ENCODE assay signal across 1 cellular context in the genomic region with DNA sequence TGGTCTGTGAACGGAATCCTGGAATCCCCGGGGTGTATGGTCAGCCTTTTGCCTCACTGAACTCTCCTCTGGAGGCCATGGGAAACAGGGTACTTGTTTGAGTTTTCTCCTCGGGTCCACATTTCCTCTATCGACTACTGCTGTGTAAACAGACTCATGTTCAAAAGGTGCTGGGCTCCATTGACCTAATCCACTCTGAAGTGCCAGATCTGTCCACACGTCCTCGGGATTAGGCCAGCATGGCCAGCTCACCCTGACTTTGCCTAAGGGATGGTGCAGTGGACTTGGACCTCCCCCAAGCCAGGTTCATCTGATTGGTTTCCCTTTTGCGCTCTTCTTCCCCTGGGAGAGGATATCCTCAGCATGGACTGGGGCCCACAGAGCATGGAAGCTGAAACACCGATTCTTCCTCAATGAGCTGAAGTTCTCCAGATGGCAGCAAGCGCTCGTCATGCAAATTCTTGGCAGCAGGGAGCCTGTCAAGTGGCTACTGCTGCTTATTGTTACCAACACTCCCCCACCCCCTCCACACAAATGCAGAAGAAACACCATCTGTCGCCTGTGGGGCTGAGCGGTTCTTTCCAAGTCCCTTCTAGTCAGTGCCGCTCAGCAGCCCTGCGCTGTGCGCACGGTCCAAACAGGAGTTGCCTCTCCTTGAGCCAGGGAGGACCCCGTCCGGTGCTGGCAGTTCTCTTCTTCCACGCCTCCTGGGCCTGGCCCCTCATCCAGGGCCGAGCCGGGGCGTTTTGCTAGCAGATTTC.
TF ChIP-seq lines count a peak whose summit lies in the region.

No MANE protein-coding gene starts in this region.

TF ChIP-seq in HepG2, 621 proteins besides CTCF, POLR2A, EP300 and RAD21 (continued from another document and continues in another):
- TF ChIP-seq, protein P1, sequence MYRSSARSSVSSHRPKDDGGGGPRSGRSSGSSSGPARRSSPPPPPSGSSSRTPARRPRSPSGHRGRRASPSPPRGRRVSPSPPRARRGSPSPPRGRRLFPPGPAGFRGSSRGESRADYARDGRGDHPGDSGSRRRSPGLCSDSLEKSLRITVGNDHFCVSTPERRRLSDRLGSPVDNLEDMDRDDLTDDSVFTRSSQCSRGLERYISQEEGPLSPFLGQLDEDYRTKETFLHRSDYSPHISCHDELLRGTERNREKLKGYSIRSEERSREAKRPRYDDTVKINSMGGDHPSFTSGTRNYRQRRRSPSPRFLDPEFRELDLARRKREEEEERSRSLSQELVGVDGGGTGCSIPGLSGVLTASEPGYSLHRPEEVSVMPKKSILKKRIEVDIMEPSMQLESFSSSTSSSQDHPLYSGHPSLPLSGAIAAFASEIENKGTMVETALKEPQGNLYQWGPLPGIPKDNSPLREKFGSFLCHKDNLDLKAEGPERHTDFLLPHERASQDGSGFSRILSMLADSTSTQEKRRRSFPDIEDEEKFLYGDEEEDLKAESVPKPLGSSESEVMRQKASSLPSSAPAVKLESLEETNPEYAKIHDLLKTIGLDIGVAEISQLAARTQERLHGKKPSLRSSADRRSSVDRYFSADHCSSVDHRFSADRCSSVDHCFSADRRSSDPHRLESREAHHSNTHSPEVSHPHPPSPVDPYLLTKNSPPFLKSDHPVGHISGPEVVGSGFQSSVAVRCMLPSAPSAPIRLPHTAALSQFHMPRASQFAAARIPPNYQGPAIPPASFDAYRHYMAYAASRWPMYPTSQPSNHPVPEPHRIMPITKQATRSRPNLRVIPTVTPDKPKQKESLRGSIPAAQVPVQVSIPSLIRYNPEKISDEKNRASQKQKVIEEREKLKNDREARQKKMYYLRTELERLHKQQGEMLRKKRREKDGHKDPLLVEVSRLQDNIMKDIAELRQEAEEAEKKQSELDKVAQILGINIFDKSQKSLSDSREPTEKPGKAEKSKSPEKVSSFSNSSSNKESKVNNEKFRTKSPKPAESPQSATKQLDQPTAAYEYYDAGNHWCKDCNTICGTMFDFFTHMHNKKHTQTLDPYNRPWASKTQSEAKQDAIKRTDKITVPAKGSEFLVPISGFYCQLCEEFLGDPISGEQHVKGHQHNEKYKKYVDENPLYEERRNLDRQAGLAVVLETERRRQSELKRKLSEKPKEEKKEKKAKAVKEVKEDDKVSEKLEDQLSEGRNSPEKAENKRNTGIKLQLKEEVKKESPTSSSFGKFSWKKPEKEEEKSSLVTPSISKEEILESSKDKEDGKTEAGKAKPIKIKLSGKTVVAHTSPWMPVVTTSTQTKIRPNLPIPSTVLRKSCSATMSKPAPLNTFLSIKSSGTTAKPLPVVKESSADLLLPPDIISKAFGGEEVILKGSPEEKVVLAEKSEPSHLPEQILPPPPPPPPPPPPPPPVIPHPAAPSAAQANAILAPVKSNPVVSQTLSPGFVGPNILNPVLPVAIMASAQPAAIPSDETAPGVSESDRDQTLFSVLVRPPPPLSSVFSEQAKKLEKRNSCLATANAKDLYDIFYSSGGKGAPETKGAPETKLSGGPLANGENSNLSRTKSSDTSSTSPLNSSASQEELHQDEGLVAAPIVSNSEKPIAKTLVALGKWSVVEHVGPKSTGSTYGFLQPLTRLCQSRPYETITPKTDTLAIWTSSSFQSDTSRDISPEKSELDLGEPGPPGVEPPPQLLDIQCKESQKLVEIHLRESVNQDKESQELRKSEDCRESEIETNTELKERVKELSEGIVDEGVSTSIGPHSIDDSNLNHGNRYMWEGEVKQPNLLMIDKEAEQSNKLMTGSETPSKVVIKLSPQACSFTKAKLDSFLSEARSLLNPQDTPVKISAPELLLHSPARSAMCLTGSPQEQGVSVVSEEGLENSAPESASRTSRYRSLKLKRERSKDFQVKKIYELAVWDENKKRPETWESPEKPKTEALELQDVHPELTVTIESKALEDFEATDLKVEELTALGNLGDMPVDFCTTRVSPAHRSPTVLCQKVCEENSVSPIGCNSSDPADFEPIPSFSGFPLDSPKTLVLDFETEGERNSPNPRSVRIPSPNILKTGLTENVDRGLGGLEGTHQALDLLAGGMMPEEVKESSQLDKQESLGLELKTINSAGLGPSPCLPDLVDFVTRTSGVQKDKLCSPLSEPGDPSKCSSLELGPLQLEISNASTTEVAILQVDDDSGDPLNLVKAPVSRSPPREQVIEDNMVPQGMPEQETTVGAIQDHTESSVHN (CRISPR knock-in tag; IDR thresholded peaks at IDR 0.05) = 0 out of 2 replicates have a peak, but pooled peaks have one; percentile 47
- TF ChIP-seq MAZ (IDR thresholded peaks at IDR 0.05; ENCODE audit: borderline replicate concordance, low read depth, low read length) = no peak
- 0 out of 2 replicates have a peak, but pooled peaks have one; percentile 21 for TF ChIP-seq MAZ (CRISPR knock-in tag; IDR thresholded peaks at IDR 0.05; ENCODE audit: low read depth)
- TF ChIP-seq SALL2 (CRISPR knock-in tag; IDR thresholded peaks at IDR 0.05) = peak; percentile 70; the same call in 1 of the 2 replicates
- TF ChIP-seq, protein P2, sequence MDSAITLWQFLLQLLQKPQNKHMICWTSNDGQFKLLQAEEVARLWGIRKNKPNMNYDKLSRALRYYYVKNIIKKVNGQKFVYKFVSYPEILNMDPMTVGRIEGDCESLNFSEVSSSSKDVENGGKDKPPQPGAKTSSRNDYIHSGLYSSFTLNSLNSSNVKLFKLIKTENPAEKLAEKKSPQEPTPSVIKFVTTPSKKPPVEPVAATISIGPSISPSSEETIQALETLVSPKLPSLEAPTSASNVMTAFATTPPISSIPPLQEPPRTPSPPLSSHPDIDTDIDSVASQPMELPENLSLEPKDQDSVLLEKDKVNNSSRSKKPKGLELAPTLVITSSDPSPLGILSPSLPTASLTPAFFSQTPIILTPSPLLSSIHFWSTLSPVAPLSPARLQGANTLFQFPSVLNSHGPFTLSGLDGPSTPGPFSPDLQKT (CRISPR knock-in tag; IDR thresholded peaks at IDR 0.05; ENCODE audit: borderline replicate concordance) = no peak
- peak; percentile 86 for TF ChIP-seq RXRB (CRISPR knock-in tag; IDR thresholded peaks at IDR 0.05; ENCODE audit: borderline replicate concordance)
- TF ChIP-seq ZNF460 (CRISPR knock-in tag; IDR thresholded peaks at IDR 0.05; ENCODE audit: borderline replicate concordance) = no peak; the same call in 1 of the 2 replicates
- TF ChIP-seq, protein P3, sequence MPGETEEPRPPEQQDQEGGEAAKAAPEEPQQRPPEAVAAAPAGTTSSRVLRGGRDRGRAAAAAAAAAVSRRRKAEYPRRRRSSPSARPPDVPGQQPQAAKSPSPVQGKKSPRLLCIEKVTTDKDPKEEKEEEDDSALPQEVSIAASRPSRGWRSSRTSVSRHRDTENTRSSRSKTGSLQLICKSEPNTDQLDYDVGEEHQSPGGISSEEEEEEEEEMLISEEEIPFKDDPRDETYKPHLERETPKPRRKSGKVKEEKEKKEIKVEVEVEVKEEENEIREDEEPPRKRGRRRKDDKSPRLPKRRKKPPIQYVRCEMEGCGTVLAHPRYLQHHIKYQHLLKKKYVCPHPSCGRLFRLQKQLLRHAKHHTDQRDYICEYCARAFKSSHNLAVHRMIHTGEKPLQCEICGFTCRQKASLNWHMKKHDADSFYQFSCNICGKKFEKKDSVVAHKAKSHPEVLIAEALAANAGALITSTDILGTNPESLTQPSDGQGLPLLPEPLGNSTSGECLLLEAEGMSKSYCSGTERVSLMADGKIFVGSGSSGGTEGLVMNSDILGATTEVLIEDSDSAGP (CRISPR knock-in tag; IDR thresholded peaks at IDR 0.05; ENCODE audit: borderline replicate concordance) = peak; percentile 77
- peak; percentile 75 for TF ChIP-seq MEIS2 (CRISPR knock-in tag; IDR thresholded peaks at IDR 0.05)
- TF ChIP-seq ZFP1 (CRISPR knock-in tag; IDR thresholded peaks at IDR 0.05) = no peak
- TF ChIP-seq KDM5B (CRISPR knock-in tag; IDR thresholded peaks at IDR 0.05; ENCODE audit: borderline replicate concordance) = peak; percentile 45; the same call in 1 of the 2 replicates
- no peak for TF ChIP-seq PAX8 (CRISPR knock-in tag; IDR thresholded peaks at IDR 0.05; ENCODE audit: borderline replicate concordance)
- TF ChIP-seq, protein P4, sequence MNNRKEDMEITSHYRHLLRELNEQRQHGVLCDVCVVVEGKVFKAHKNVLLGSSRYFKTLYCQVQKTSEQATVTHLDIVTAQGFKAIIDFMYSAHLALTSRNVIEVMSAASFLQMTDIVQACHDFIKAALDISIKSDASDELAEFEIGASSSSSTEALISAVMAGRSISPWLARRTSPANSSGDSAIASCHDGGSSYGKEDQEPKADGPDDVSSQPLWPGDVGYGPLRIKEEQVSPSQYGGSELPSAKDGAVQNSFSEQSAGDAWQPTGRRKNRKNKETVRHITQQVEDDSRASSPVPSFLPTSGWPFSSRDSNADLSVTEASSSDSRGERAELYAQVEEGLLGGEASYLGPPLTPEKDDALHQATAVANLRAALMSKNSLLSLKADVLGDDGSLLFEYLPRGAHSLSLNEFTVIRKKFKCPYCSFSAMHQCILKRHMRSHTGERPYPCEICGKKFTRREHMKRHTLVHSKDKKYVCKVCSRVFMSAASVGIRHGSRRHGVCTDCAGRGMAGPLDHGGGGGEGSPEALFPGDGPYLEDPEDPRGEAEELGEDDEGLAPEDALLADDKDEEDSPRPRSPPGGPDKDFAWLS (CRISPR knock-in tag; IDR thresholded peaks at IDR 0.05; ENCODE audit: borderline replicate concordance) = no peak
- TF ChIP-seq NFKB2 (CRISPR knock-in tag; IDR thresholded peaks at IDR 0.05; ENCODE audit: borderline replicate concordance) = peak; percentile 29; the same call in 1 of the 2 replicates
- TF ChIP-seq PHF21A (CRISPR knock-in tag; IDR thresholded peaks at IDR 0.05) = peak; percentile 90
- peak; percentile 37; the same call in 1 of the 2 replicates for TF ChIP-seq NCOA2 (CRISPR knock-in tag; IDR thresholded peaks at IDR 0.05)
- TF ChIP-seq, protein P5, sequence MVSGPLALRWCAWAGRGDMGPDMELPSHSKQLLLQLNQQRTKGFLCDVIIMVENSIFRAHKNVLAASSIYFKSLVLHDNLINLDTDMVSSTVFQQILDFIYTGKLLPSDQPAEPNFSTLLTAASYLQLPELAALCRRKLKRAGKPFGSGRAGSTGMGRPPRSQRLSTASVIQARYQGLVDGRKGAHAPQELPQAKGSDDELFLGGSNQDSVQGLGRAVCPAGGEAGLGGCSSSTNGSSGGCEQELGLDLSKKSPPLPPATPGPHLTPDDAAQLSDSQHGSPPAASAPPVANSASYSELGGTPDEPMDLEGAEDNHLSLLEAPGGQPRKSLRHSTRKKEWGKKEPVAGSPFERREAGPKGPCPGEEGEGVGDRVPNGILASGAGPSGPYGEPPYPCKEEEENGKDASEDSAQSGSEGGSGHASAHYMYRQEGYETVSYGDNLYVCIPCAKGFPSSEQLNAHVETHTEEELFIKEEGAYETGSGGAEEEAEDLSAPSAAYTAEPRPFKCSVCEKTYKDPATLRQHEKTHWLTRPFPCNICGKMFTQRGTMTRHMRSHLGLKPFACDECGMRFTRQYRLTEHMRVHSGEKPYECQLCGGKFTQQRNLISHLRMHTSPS (CRISPR knock-in tag; IDR thresholded peaks at IDR 0.05; ENCODE audit: low read depth) = 0 out of 2 replicates have a peak, but pooled peaks have one; percentile 41
- TF ChIP-seq, protein P6, sequence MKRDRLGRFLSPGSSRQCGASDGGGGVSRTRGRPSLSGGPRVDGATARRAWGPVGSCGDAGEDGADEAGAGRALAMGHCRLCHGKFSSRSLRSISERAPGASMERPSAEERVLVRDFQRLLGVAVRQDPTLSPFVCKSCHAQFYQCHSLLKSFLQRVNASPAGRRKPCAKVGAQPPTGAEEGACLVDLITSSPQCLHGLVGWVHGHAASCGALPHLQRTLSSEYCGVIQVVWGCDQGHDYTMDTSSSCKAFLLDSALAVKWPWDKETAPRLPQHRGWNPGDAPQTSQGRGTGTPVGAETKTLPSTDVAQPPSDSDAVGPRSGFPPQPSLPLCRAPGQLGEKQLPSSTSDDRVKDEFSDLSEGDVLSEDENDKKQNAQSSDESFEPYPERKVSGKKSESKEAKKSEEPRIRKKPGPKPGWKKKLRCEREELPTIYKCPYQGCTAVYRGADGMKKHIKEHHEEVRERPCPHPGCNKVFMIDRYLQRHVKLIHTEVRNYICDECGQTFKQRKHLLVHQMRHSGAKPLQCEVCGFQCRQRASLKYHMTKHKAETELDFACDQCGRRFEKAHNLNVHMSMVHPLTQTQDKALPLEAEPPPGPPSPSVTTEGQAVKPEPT (CRISPR knock-in tag; IDR thresholded peaks at IDR 0.05; ENCODE audit: low read depth) = 0 out of 2 replicates have a peak, but pooled peaks have one; percentile 72
- no peak for TF ChIP-seq SIX4 (CRISPR knock-in tag; IDR thresholded peaks at IDR 0.05)
- TF ChIP-seq CCAR2 (optimal IDR thresholded peaks at IDR 0.05; ENCODE audit: low read depth, low read length) = no peak
